In the genomic region with DNA sequence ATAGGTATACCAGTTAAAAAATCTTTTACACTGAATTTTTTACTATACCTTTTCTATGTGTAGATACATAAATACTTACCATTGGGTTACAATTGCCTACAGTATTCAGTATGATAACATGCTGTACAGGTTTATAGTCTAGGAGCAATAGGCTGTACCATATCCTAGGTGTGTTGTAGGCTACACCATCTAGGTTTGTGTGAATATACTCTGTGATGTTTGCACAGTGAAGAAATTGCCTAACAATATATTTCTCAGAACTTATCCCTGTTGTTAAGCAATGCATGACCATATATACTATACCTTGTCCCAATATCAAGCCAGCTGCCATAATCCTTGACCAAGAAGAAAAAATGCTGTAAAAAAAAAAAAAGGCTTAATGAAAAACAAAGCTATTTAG, we compare ENCODE assay signal across 6 cellular contexts.
"Had no signal": no experiment of that assay in that cellular context is flagged by ENCODE, and none has a peak within 500 bp of the region (broad histone marks: within the 10 kb centered on the region; RNA-seq: fewer than 3 reads in every experiment).

No MANE protein-coding gene starts in this region.

- DNase-seq: GM23248, GOT3, H7, HCEC 1CT, KBM-7 had no signal

- ATAC-seq: HepG2 had no signal

- FAIRE-seq: HepG2 had no signal

- H3K4me3 ChIP-seq: GM23248 had no signal
